Comparison of ENCODE assay signal across 29 cellular contexts in genomic region chr3:14194865-14195264, GRCh38.
"Had no signal": no experiment of that assay in that cellular context is flagged by ENCODE, and none has a peak within 500 bp of the region (broad histone marks: within the 10 kb centered on the region; RNA-seq: fewer than 3 reads in every experiment).

No MANE protein-coding gene starts in this region.

- H3K4me1 ChIP-seq: breast epithelium, gastrocnemius medialis, heart left ventricle had no signal

- H3K27ac ChIP-seq: ascending aorta, cardiac muscle cell, coronary artery, foreskin keratinocyte, gastrocnemius medialis, heart left ventricle, WERI-Rb-1 had no signal

- ATAC-seq: activated CD4-positive, CD25-positive, alpha-beta regulatory T cell treated with anti-CD3 and anti-CD28 coated beads, Interleukin-2, amount 50 U/mL, for 24 hours; activated CD8-positive, alpha-beta T cell treated with anti-CD3 and anti-CD28 coated beads for 36 hours; activated naive CD4-positive, alpha-beta T cell treated with anti-CD3 and anti-CD28 coated beads, Interleukin-2, amount 50 U/mL, for 72 hours; activated T-cell treated with anti-CD3 and anti-CD28 coated beads, Interleukin-2, amount 50 U/mL, for 4 hours; activated T-helper 17 cell treated with anti-CD3 and anti-CD28 coated beads, Interleukin-2, amount 50 U/mL, for 72 hours; esophagus mucosa; foreskin keratinocyte; gastrocnemius medialis; heart left ventricle; T-cell had no signal

- H3K4me3 ChIP-seq: ascending aorta, breast epithelium, cardiac muscle cell, coronary artery, dorsolateral prefrontal cortex, gastrocnemius medialis, heart left ventricle had no signal

- H3K27me3 ChIP-seq: ascending aorta, breast epithelium, cardiac muscle cell, dorsolateral prefrontal cortex, foreskin keratinocyte, gastrocnemius medialis, heart left ventricle had no signal

- H3K36me3 ChIP-seq: breast epithelium, gastrocnemius medialis had no signal

- DNase-seq: activated B cell treated with CpG ODN at 0.5 μM for 24 hours; activated CD4-positive, alpha-beta T cell treated with anti-CD3 and anti-CD28 coated beads for 48 hours; activated CD4-positive, alpha-beta T cell treated with anti-CD3 and anti-CD28 coated beads, Interleukin-2, amount 50 U/mL, for 1 hour; activated CD4-positive, alpha-beta T cell treated with anti-CD3 and anti-CD28 coated beads, Interleukin-2, amount 50 U/mL, for 48 hours; activated CD8-positive, alpha-beta memory T cell treated with anti-CD3 and anti-CD28 coated beads for 24 hours; activated CD8-positive, alpha-beta T cell treated with anti-CD3 and anti-CD28 coated beads for 36 hours; activated effector memory CD4-positive, alpha-beta T cell treated with Interleukin-2 at 50 U/mL for 16 hours; activated gamma-delta T cell treated with Interleukin-2 at 50 U/mL for 16 hours; activated naive CD4-positive, alpha-beta T cell treated with Interleukin-2 at 50 U/mL for 16 hours; activated naive CD8-positive, alpha-beta T cell treated with anti-CD3 and anti-CD28 coated beads, Interleukin-2, amount 10 ng/mL, durations not matched to agents 7 days and 5 days; activated T-cell treated with anti-CD3 and anti-CD28 coated beads, Interleukin-2, amount 50 U/mL, for 4 hours; dorsolateral prefrontal cortex; effector memory CD4-positive, alpha-beta T cell; endodermal cell; foreskin keratinocyte; gastrocnemius medialis; glutamatergic neuron; heart left ventricle; T-cell; T1000; WERI-Rb-1 had no signal

- H3K9me3 ChIP-seq: ascending aorta, breast epithelium, gastrocnemius medialis had no signal
